Comparison of ENCODE assay signal across 10 cellular contexts in the genomic region with DNA sequence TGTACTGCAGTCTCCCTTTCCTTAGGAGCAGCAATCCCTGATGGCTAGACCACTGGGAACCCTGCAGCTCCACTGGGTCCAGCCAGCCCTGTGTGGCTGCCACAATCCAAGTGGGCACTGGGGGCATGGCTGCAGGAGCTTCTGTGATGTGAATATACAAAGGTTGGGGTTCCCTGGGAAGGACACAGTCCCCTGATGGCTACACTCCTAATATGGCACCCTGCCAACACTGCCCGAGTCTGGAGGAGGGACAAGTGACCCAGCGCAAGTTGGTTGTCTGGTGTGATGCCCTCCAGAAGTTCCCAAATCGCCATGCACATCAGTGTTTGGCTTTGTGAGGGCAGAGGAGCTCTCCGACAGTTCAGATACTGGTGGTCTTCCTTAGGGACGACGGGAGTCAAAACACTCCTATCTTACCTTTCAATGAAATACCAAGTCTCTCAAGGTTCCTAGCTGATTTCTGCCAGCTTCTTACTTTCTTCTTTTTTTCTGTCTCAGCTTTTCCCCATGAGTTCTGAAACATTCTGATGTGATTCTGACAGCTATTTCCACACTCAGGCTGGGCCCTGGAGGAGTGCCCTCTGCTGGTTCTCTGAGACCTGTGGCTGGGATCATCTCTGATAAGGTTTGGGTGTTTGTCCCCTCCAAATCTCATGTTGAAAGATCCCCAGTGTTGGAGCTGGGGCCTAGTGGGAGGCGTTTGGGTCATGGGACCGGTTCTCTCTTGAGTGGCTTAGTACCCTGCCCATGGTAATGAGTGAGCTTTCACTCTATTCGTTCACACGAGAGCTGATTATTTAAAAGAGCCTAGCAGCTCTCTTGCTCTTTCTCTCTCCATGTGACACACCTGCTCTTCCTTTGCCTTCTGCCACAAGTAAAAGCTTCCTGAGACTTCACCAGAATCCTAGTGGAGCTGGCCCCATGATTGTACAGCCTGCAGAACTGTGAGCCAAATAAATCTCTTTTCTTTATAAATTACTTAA. TPM values are rescaled to one million over a fixed set of nuclear protein-coding genes. Genes with fewer than 3 reads are reported as not detected.
DNase-seq lines count a peak whose midpoint lies in the region; ATAC-seq and TF ChIP-seq lines count a peak whose summit lies in the region.
"Had no signal": no experiment of that assay in that cellular context is flagged by ENCODE, and none has a peak within 500 bp of the region (broad histone marks: within the 10 kb centered on the region; RNA-seq: fewer than 3 reads in every experiment).

No MANE protein-coding gene starts in this region.

- H3K9me3 ChIP-seq in AG04450 (ENCODE audit: control insufficient read depth, insufficient read depth, low read length) (peaks cover 5% of the 10 kb centered on the region; the same call in 1 of the 2 replicates), SU-DHL-6 (ENCODE audit: insufficient read depth, low read length) (no peaks in the 10 kb centered on the region), hepatocyte (ENCODE audit: low read depth) (no peaks in the 10 kb centered on the region)
- H3K9me3 ChIP-seq: thyroid gland had no signal

- H3K36me3 ChIP-seq in SU-DHL-6 (ENCODE audit: low read length), result no peaks in the 10 kb centered on the region
- no peaks in the 10 kb centered on the region for H3K36me3 ChIP-seq in hepatocyte (replicated peaks; ENCODE audit: insufficient read depth, low read depth)
- H3K36me3 ChIP-seq: thyroid gland had no signal

- H4K20me1 ChIP-seq in SU-DHL-6 (ENCODE audit: low read depth, low read length) (no peaks in the 10 kb centered on the region), hepatocyte (ENCODE audit: insufficient read depth, poor library complexity, severe bottlenecking) (no peaks in the 10 kb centered on the region)

- POLR2A ChIA-PET in AG04450 (lab: Yijun Ruan, JAX), result no interaction called here

- H3K27me3 ChIP-seq in AG04450 (ENCODE audit: control insufficient read depth, insufficient read depth, low read length) (no peaks in the 10 kb centered on the region), SU-DHL-6 (ENCODE audit: low read length) (no peaks in the 10 kb centered on the region), hepatocyte (no peaks in the 10 kb centered on the region)
- H3K27me3 ChIP-seq: thyroid gland had no signal

- CTCF ChIA-PET in AG04450 (lab: Charles Lee), result interaction anchor here (0.6 to 3.1 kb wide), 10 partner anchors 9 to 640 kb away, joined by 3 to 39 read pairs (median 4); no protein-coding TSS in a partner anchor

- H3K4me1 ChIP-seq in hepatocyte (ENCODE audit: insufficient read depth), result no peaks in the 10 kb centered on the region
- H3K4me1 ChIP-seq: thyroid gland had no signal

- H3K27ac ChIP-seq in AG04450 (ENCODE audit: low read depth, low read length), result no peak overlapping the region
- no peak overlapping the region for H3K27ac ChIP-seq in SU-DHL-6 (ENCODE audit: low read depth, low read length)
- H3K27ac ChIP-seq in hepatocyte, result no peak overlapping the region
- H3K27ac ChIP-seq: thyroid gland had no signal

- H2AFZ ChIP-seq in SU-DHL-6 (ENCODE audit: low read depth, low read length, severe bottlenecking) (no peak overlapping the region), hepatocyte (no peak overlapping the region)

- H3K9me2 ChIP-seq in SU-DHL-6 (replicated peaks; ENCODE audit: insufficient read depth, low read length), result no peaks in the 10 kb centered on the region
- H3K9me2 ChIP-seq in hepatocyte (replicated peaks; ENCODE audit: insufficient read depth), result no peaks in the 10 kb centered on the region

- peak; percentile 51 for TF ChIP-seq CTCF in AG04450 (IDR thresholded peaks at IDR 0.05; ENCODE audit: low read depth, low read length)
- peak; percentile 63; the same call in 1 of the 2 replicates for TF ChIP-seq CTCF in GM12875 (IDR thresholded peaks at IDR 0.05; ENCODE audit: borderline replicate concordance, insufficient read depth, low read depth, low read length)
- TF ChIP-seq CTCF in SU-DHL-6 (IDR thresholded peaks at IDR 0.05; ENCODE audit: insufficient read depth, low read length, poor library complexity, severe bottlenecking), result peak; percentile 80
- TF ChIP-seq CTCF in hepatocyte (IDR thresholded peaks at IDR 0.05; ENCODE audit: poor library complexity), result peak; percentile 47

- DNase-seq in AG04450 (ENCODE audit: low read depth, low spot score), result no peak
- DNase-seq in hepatocyte (ENCODE audit: low spot score), result peak; percentile 20
- no peak for DNase-seq in stimulated activated naive CD4-positive, alpha-beta T cell treated with Interleukin-2 at 50 U/mL for 16 hours (lab: John Stamatoyannopoulos, UW)
- no peak for DNase-seq in A172 (ENCODE audit: low spot score)

- no peaks in the 10 kb centered on the region for H3F3A ChIP-seq in SU-DHL-6 (ENCODE audit: insufficient read depth)

- H3K4me3 ChIP-seq in AG04450 (ENCODE audit: low read depth, low read length) (no peak overlapping the region), GM12875 (ENCODE audit: low read depth, low read length) (no peak overlapping the region), SU-DHL-6 (ENCODE audit: insufficient read depth, low read length, poor library complexity, severe bottlenecking) (no peak overlapping the region), hepatocyte (no peak overlapping the region)
- H3K4me3 ChIP-seq: thyroid gland had no signal

- H3K9ac ChIP-seq in SU-DHL-6 (ENCODE audit: low read length), result no peak overlapping the region

- ATAC-seq in HG02884 (IDR thresholded peaks at IDR 0.05; ENCODE audit: unreplicated experiment) (no peak), GM21717 (IDR thresholded peaks at IDR 0.05; ENCODE audit: unreplicated experiment) (no peak)

- 61% methylated on average over 10 of the region's 10 CpGs for WGBS in hepatocyte (ENCODE audit: low lambda C conversion rate, missing lambda C conversion rate)

- H3K4me2 ChIP-seq in SU-DHL-6 (ENCODE audit: low read depth, low read length, poor library complexity, severe bottlenecking), result no peak overlapping the region
- H3K4me2 ChIP-seq in hepatocyte, result no peak overlapping the region

- H3K79me2 ChIP-seq in SU-DHL-6 (ENCODE audit: insufficient read depth, low read length), result no peaks in the 10 kb centered on the region
- H3K79me2 ChIP-seq in hepatocyte, result no peaks in the 10 kb centered on the region

RNA-seq across cellular contexts. Expression of a gene that starts 15.5 kb away (rescaled TPM):
- polyA plus RNA-seq in AG04450 (2011; rRNA removed) (not detected in 2 replicates), hepatocyte (not detected in 2 replicates)
- polyA minus RNA-seq in AG04450 (2011; rRNA and poly(A)+ RNA removed), result not detected in 2 replicates
- total RNA-seq in hepatocyte, result not detected in 2 replicates
- total RNA-seq in A172 (2014; rRNA removed; shearing (Covaris generic)), result not detected in 2 replicates
- total RNA-seq: thyroid gland had no signal

RNA-seq across cellular contexts. Expression of a gene that starts 26.8 kb away (rescaled TPM):
- polyA plus RNA-seq in AG04450 (2011; rRNA removed), result 0.12 TPM in 1 of 2 replicates, not detected in the other
- not detected in 2 replicates for polyA minus RNA-seq in AG04450 (2011; rRNA and poly(A)+ RNA removed)
- 7.8 and 8.8 TPM in 2 replicates for total RNA-seq in hepatocyte
- polyA plus RNA-seq in hepatocyte, result 7.6 and 10.9 TPM in 2 replicates
- 8.2 and 13.3 TPM in 2 replicates for total RNA-seq in A172 (2014; rRNA removed; shearing (Covaris generic))

RNA-seq across cellular contexts. Expression of a gene that starts 39.5 kb away (rescaled TPM):
- polyA plus RNA-seq in AG04450 (2011; rRNA removed), result not detected in 2 replicates
- polyA minus RNA-seq in AG04450 (2011; rRNA and poly(A)+ RNA removed), result not detected in 2 replicates
- total RNA-seq in hepatocyte, result not detected in 2 replicates
- not detected in 2 replicates for polyA plus RNA-seq in hepatocyte
- not detected in 2 replicates for total RNA-seq in A172 (2014; rRNA removed; shearing (Covaris generic))
- total RNA-seq: thyroid gland had no signal
- polyA plus RNA-seq: adipose tissue had no signal
